12 cellular contexts compared by ENCODE assay signal in the genomic region with DNA sequence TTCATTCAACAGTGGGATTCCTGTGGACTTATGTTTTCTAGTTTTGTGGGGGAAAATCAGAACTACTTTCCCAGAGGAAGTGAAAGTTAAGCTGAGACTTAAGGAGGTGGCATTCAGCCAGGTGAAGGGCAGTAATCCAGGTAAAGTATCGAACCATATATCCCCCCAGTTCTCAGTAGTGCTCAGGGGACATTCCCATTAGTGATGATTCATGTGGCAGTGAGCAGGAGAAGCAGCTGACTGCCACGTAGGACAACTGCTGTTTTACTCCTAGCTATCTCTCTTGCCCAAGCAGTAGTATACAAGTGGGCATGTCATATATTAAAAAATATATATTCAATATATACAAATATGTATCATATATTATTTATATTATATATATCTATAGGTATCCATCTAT. TPM values are rescaled to one million over a fixed set of nuclear protein-coding genes. Genes with fewer than 3 reads are reported as not detected.
DNase-seq lines count a peak whose midpoint lies in the region; ATAC-seq, FAIRE-seq and TF ChIP-seq lines count a peak whose summit lies in the region.
"Not testable (repeated sequence)": the region's sequence is repeated elsewhere in the genome, so short reads cannot be mapped to it uniquely, and the experiment has no call there.
"Had no signal": no experiment of that assay in that cellular context is flagged by ENCODE, and none has a peak within 500 bp of the region (broad histone marks: within the 10 kb centered on the region; RNA-seq: fewer than 3 reads in every experiment).

No MANE protein-coding gene starts in this region.

- peak; percentile 5 for FAIRE-seq in GM18507 (lab: Jason Lieb, UNC)
- FAIRE-seq in K562 (lab: Jason Lieb, UNC): peak; percentile 35

- not testable (repeated sequence) for TF ChIP-seq RAD21 in K562 (CRISPR knock-in tag; conservative IDR thresholded peaks at IDR 0.05 in 1 of 2, IDR thresholded peaks at IDR 0.05 in 1 of 2)

- intact Hi-C loops in Panc1 (cut with micrococcal nuclease; ENCODE audit: unreplicated experiment); K562 (cut with micrococcal nuclease): not testable (repeated sequence)

- CTCF ChIA-PET in Panc1 (lab: Charles Lee); K562 (lab: Yijun Ruan, JAX; ENCODE audit: low intra/inter-chr PET ratio): not testable (repeated sequence)

- TF ChIP-seq CTCF in Panc1 (IDR thresholded peaks at IDR 0.05); K562 (IDR thresholded peaks at IDR 0.05 in 2 of 3, conservative IDR thresholded peaks at IDR 0.05 in 1 of 3; ENCODE audit: insufficient read depth in 2 of 3, low read depth in 1 of 3, low read length in 3 of 3): not testable (repeated sequence)

- not testable (repeated sequence) for TF ChIP-seq EP300 in K562 (IDR thresholded peaks at IDR 0.05; ENCODE audit: low read length)

- in situ Hi-C loops in Panc1 (cut with HindIII; ENCODE audit: low pct_unique_long_range_greater_than_20kb, low sequenced_read_pairs); K562 (cut with MboI): not testable (repeated sequence)

- no CpG with 5 or more reads among the region's 2 CpGs for WGBS in K562 (ENCODE audit: insufficient coverage, low coverage, missing lambda C conversion rate)

- H3K4me1 Mint-ChIP-seq in activated T-helper 17 cell treated with anti-CD3 and anti-CD28 coated beads, Interleukin-2, amount 50 U/mL, for 72 hours; stimulated activated naive B cell treated with anti-CD40 and anti-IgM and Interleukin-4, amounts not matched to agents 10 μg/mL and 1 μg/mL and 100 μg/mL, for 72 hours: not testable (repeated sequence)

- not testable (repeated sequence) for H3K4me3 Mint-ChIP-seq in activated T-helper 17 cell treated with anti-CD3 and anti-CD28 coated beads, Interleukin-2, amount 50 U/mL, for 72 hours; stimulated activated naive B cell treated with anti-CD40 and anti-IgM and Interleukin-4, amounts not matched to agents 10 μg/mL and 1 μg/mL and 100 μg/mL, for 72 hours

- POLR2A ChIA-PET in Panc1 (lab: Charles Lee); K562 (lab: Yijun Ruan, JAX): not testable (repeated sequence)

- not testable (repeated sequence) for H3K27ac ChIP-seq in Panc1 (ENCODE audit: low read length); K562 (ENCODE audit: extremely low read depth, low read depth, low read length)

- not testable (repeated sequence) for DNase-seq in GM18507 (ENCODE audit: extremely low spot score, insufficient read length, low read depth); Panc1 (ENCODE audit: low read depth, low spot score); K562 (ENCODE audit: extremely low read depth in 1 of 4, low spot score in 3 of 4); stimulated activated naive B cell treated with anti-CD40 and anti-IgM and Interleukin-4, amounts not matched to agents 10 μg/mL and 1 μg/mL and 100 μg/mL, for 72 hours

- not testable (repeated sequence) for H2AFZ ChIP-seq in K562 (ENCODE audit: low read depth, low read length)

- TF ChIP-seq POLR2A in K562 (conservative IDR thresholded peaks at IDR 0.05): not testable (repeated sequence)

- not testable (repeated sequence) for H3K9me3 ChIP-seq in Panc1 (ENCODE audit: control insufficient read depth, insufficient read depth, low read depth, low read length); K562 (replicated peaks; ENCODE audit: control insufficient read depth, insufficient read depth, low read depth, low read length)

- H3K4me1 ChIP-seq in Panc1 (ENCODE audit: control insufficient read depth, insufficient read depth, low read length); K562 (replicated peaks in 1 of 2; ENCODE audit: control insufficient read depth in 2 of 2, insufficient read depth in 2 of 2, low read length in 2 of 2): not testable (repeated sequence)

- not testable (repeated sequence) for H3K27ac Mint-ChIP-seq in activated T-helper 17 cell treated with anti-CD3 and anti-CD28 coated beads, Interleukin-2, amount 50 U/mL, for 72 hours; stimulated activated naive B cell treated with anti-CD40 and anti-IgM and Interleukin-4, amounts not matched to agents 10 μg/mL and 1 μg/mL and 100 μg/mL, for 72 hours

- not testable (repeated sequence) for H3K36me3 ChIP-seq in Panc1 (ENCODE audit: control insufficient read depth, insufficient read depth, low read length); K562 (ENCODE audit: control insufficient read depth, insufficient read depth, low read length)

- TSS peak; percentile 66 for BruUV-seq in Panc1 (replicated peaks; lab: Mats Ljungman, UMichigan)
- not testable (repeated sequence) for BruUV-seq in K562 (replicated peaks; lab: Mats Ljungman, UMichigan)

- H3K4me2 ChIP-seq in K562 (ENCODE audit: insufficient read depth, low read length): not testable (repeated sequence)

- ATAC-seq in Panc1, K562: not testable (repeated sequence)
- peak; percentile 50 for ATAC-seq in activated T-helper 17 cell treated with anti-CD3 and anti-CD28 coated beads, Interleukin-2, amount 50 U/mL, for 72 hours (replicated peaks)
- ATAC-seq in stimulated activated naive B cell treated with anti-CD40 and anti-IgM and Interleukin-4, amounts not matched to agents 10 μg/mL and 1 μg/mL and 100 μg/mL, for 72 hours (replicated peaks): peak; percentile 46 to 73

- not testable (repeated sequence) for H3K4me3 ChIP-seq in Panc1 (ENCODE audit: low read depth in 2 of 2, low read length in 2 of 2); K562

- not testable (repeated sequence) for H3K9me1 ChIP-seq in K562 (ENCODE audit: control insufficient read depth, insufficient read depth, low read length)

- not testable (repeated sequence) for H3K79me2 ChIP-seq in K562 (ENCODE audit: control insufficient read depth, insufficient read depth, low read length)

- H4K20me1 ChIP-seq in K562 (replicated peaks; ENCODE audit: control insufficient read depth, insufficient read depth, low read length): not testable (repeated sequence)

- not testable (repeated sequence) for H3K9ac ChIP-seq in K562 (ENCODE audit: insufficient read depth in 1 of 2, low read depth in 2 of 2, low read length in 2 of 2)

- not testable (repeated sequence) for H3K27me3 Mint-ChIP-seq in activated T-helper 17 cell treated with anti-CD3 and anti-CD28 coated beads, Interleukin-2, amount 50 U/mL, for 72 hours; stimulated activated naive B cell treated with anti-CD40 and anti-IgM and Interleukin-4, amounts not matched to agents 10 μg/mL and 1 μg/mL and 100 μg/mL, for 72 hours

- H3K27me3 ChIP-seq in Panc1 (ENCODE audit: control insufficient read depth, insufficient read depth, low read length); K562 (ENCODE audit: control insufficient read depth in 2 of 2, insufficient read depth in 2 of 2, low read length in 2 of 2): not testable (repeated sequence)

- H3K36me3 Mint-ChIP-seq in activated T-helper 17 cell treated with anti-CD3 and anti-CD28 coated beads, Interleukin-2, amount 50 U/mL, for 72 hours (ENCODE audit: low read depth); stimulated activated naive B cell treated with anti-CD40 and anti-IgM and Interleukin-4, amounts not matched to agents 10 μg/mL and 1 μg/mL and 100 μg/mL, for 72 hours: not testable (repeated sequence)

- not testable (repeated sequence) for H3K9me3 Mint-ChIP-seq in activated T-helper 17 cell treated with anti-CD3 and anti-CD28 coated beads, Interleukin-2, amount 50 U/mL, for 72 hours; stimulated activated naive B cell treated with anti-CD40 and anti-IgM and Interleukin-4, amounts not matched to agents 10 μg/mL and 1 μg/mL and 100 μg/mL, for 72 hours

RNA-seq across cellular contexts. Expression of gene NUTM2G, which starts 13.1 kb away (rescaled TPM):
- total RNA-seq in Panc1 (2021; ENCODE audit: unreplicated experiment) (not detected), K562 (2014; rRNA removed) (not detected in 2 replicates), K562 (2014; rRNA removed; fragmentation: Illumina TruSeq; extraction: Trizol) (not detected in 2 replicates), K562 (2015; rRNA removed; fragmentation: Illumina TruSeq; extraction: Trizol) (not detected in 2 replicates), K562 (2021) (not detected in 2 replicates)
- polyA plus RNA-seq in Panc1 (2012; ENCODE audit: insufficient read length): 0.38 TPM
- not detected for total RNA-seq in activated T-helper 17 cell treated with anti-CD3 and anti-CD28 coated beads, Interleukin-2, amount 50 U/mL, for 72 hours
- total RNA-seq in K562 (2011; cell fraction: chromatin; rRNA removed; ENCODE audit: low replicate concordance): not detected in 2 replicates
- total RNA-seq in K562 (2011; cell fraction: nucleolus; rRNA removed): not detected in 2 replicates
- total RNA-seq in K562 (2011; cell fraction: nucleoplasm; rRNA removed): not detected in 2 replicates
- polyA plus RNA-seq in K562 (2011; rRNA removed) (not detected in 2 replicates), K562 (2014; fragmentation: Illumina TruSeq; extraction: Trizol) (not detected in 2 replicates), K562 (2014; fragmentation: Nextera tagmentation; extraction: Ambion mirVana) (under 1 TPM; 0.03 TPM), K562 (2014; rRNA removed) (not detected in 2 replicates)
- not detected in 2 replicates for polyA plus RNA-seq in K562 (2011; cell fraction: cytosol; rRNA removed)
- not detected in 2 replicates for polyA plus RNA-seq in K562 (2011; cell fraction: nucleus; rRNA removed)
- polyA plus RNA-seq in K562 (2012): 0.65 and 0.69 TPM in 2 replicates
- not detected in 2 replicates for polyA minus RNA-seq in K562 (2011; rRNA and poly(A)+ RNA removed)
- polyA minus RNA-seq in K562 (2011; cell fraction: cytosol; rRNA and poly(A)+ RNA removed): not detected in 2 replicates
- polyA minus RNA-seq in K562 (2011; cell fraction: nucleus; rRNA and poly(A)+ RNA removed): not detected in 2 replicates
- total RNA-seq: A673; CD4-positive, alpha-beta memory T cell; CD4-positive, CD25-positive, alpha-beta regulatory T cell; CD8-positive, alpha-beta memory T cell; G401 had no signal
- polyA plus RNA-seq: AG04450, CD14-positive monocyte had no signal
